ENCODE assay signal across 16 cellular contexts in genomic region chr3:14605070-14605469, GRCh38. TPM values are rescaled to one million over a fixed set of nuclear protein-coding genes. Genes with fewer than 3 reads are reported as not detected.
DNase-seq lines count a peak whose midpoint lies in the region; ATAC-seq and TF ChIP-seq lines count a peak whose summit lies in the region.
"Had no signal": no experiment of that assay in that cellular context is flagged by ENCODE, and none has a peak within 500 bp of the region (broad histone marks: within the 10 kb centered on the region; RNA-seq: fewer than 3 reads in every experiment).

No MANE protein-coding gene starts in this region.

- no peaks in the 10 kb centered on the region for H3K4me1 ChIP-seq in IMR-90 (ENCODE audit: control insufficient read depth, insufficient read depth, low read length)
- H3K4me1 ChIP-seq in hepatocyte (ENCODE audit: insufficient read depth): peaks cover 8% of the 10 kb centered on the region
- H3K4me1 ChIP-seq: colonic mucosa had no signal

- H2BK20ac ChIP-seq in IMR-90 (ENCODE audit: low read depth, low read length): no peak overlapping the region

- dilution Hi-C loops in IMR-90 (cut with HindIII; ENCODE audit: low sequenced_read_pairs, unreplicated experiment): no loop called here

- H3K9me2 ChIP-seq in hepatocyte (replicated peaks; ENCODE audit: insufficient read depth): no peaks in the 10 kb centered on the region

- H3K27me3 ChIP-seq in IMR-90 (ENCODE audit: control insufficient read depth, insufficient read depth, low read length): peaks cover 51% of the 10 kb centered on the region
- H3K27me3 ChIP-seq in hepatocyte: peaks cover 41% of the 10 kb centered on the region

- no peak overlapping the region for H3K23ac ChIP-seq in IMR-90 (ENCODE audit: low read depth, low read length)

- DNase-seq in ACHN: peak; percentile 9
- peak; percentile 51 for DNase-seq in IMR-90
- peak; percentile 46 for DNase-seq in hepatocyte (ENCODE audit: low spot score)
- no peak for DNase-seq in NCI-H82 (lab: John Stamatoyannopoulos, UW)
- no peak for DNase-seq in stimulated activated naive CD4-positive, alpha-beta T cell (lab: John Stamatoyannopoulos, UW)
- no peak for DNase-seq in SHP77 (lab: John Stamatoyannopoulos, UW)
- no peak for DNase-seq in iPS-NIHi11 (ENCODE audit: low spot score)
- DNase-seq: activated CD4-positive, alpha-beta T cell treated with anti-CD3 and anti-CD28 coated beads, Interleukin-2, amount 10 ng/mL, durations not matched to agents 24 days and 14 days; activated T-cell treated with anti-CD3 and anti-CD28 coated beads, Interleukin-2, amount 50 U/mL, for 4 hours; amniotic stem cell; colonic mucosa; NCI-H510A treated with DMSO at 0.1 percent for 48 hours; occipital lobe; stimulated activated naive CD4-positive, alpha-beta T cell treated with Interleukin-2 at 50 U/mL for 16 hours had no signal

- no peak overlapping the region for H2BK5ac ChIP-seq in IMR-90 (ENCODE audit: low read depth, low read length, poor library complexity, severe bottlenecking)

- H3K9me3 ChIP-seq in IMR-90 (ENCODE audit: control insufficient read depth, insufficient read depth, low read length) (peaks cover 4% of the 10 kb centered on the region; the same call in 1 of the 2 replicates), hepatocyte (ENCODE audit: low read depth) (no peaks in the 10 kb centered on the region)
- H3K9me3 ChIP-seq: colonic mucosa had no signal

- H4K91ac ChIP-seq in IMR-90 (ENCODE audit: insufficient read depth, low read depth, low read length): no peak overlapping the region

- no peak overlapping the region for H2AK5ac ChIP-seq in IMR-90 (ENCODE audit: low read depth, low read length)

- H2AFZ ChIP-seq in IMR-90 (replicated peaks; ENCODE audit: low read length, poor library complexity): no peak overlapping the region
- no peak overlapping the region for H2AFZ ChIP-seq in hepatocyte

- H3K36me3 ChIP-seq in IMR-90 (ENCODE audit: control insufficient read depth, insufficient read depth, low read length): no peaks in the 10 kb centered on the region
- H3K36me3 ChIP-seq in hepatocyte (replicated peaks; ENCODE audit: insufficient read depth, low read depth): no peaks in the 10 kb centered on the region
- H3K36me3 ChIP-seq: colonic mucosa had no signal

- no peaks in the 10 kb centered on the region for H4K20me1 ChIP-seq in IMR-90 (ENCODE audit: insufficient read depth, low read length)
- no peaks in the 10 kb centered on the region for H4K20me1 ChIP-seq in hepatocyte (ENCODE audit: insufficient read depth, poor library complexity, severe bottlenecking)

- no peak for TF ChIP-seq CTCF in IMR-90 (conservative IDR thresholded peaks at IDR 0.05; ENCODE audit: low read depth, low read length)
- TF ChIP-seq CTCF in hepatocyte (IDR thresholded peaks at IDR 0.05; ENCODE audit: poor library complexity): no peak

- TF ChIP-seq RAD21 in IMR-90 (IDR thresholded peaks at IDR 0.05; ENCODE audit: low read length): no peak

- no peak overlapping the region for H4K8ac ChIP-seq in IMR-90 (ENCODE audit: low read depth in 2 of 2, low read length in 2 of 2)

- H2BK120ac ChIP-seq in IMR-90 (ENCODE audit: low read depth, low read length): no peak overlapping the region

- in situ Hi-C loops in ACHN (cut with HindIII; ENCODE audit: low pct_ligation_motif_present, low pct_unique_long_range_greater_than_20kb, low sequenced_read_pairs) (no loop called here), IMR-90 (cut with MboI; ENCODE audit: low sequenced_read_pairs) (no loop called here)

- TF ChIP-seq POLR2A in IMR-90 (IDR thresholded peaks at IDR 0.05; ENCODE audit: low read depth, low read length): no peak

- H3K4me3 ChIP-seq in IMR-90 (ENCODE audit: insufficient read depth, low read depth, low read length) (no peak overlapping the region), hepatocyte (no peak overlapping the region)
- H3K4me3 ChIP-seq: colonic mucosa had no signal

- no TSS peak for BruUV-seq in IMR-90 (replicated peaks; lab: Mats Ljungman, UMichigan)

- H3K79me2 ChIP-seq in hepatocyte: no peaks in the 10 kb centered on the region

- no peak overlapping the region for H3K56ac ChIP-seq in IMR-90 (ENCODE audit: extremely low read depth, insufficient read depth, low read length)

- no CpG with 5 or more reads among the region's 5 CpGs for WGBS in IMR-90 (ENCODE audit: extremely low coverage in 2 of 2, insufficient read length in 1 of 2), 2 experiments
- WGBS in hepatocyte (ENCODE audit: low lambda C conversion rate, missing lambda C conversion rate): 78% methylated on average over 5 of the region's 5 CpGs

- H3K27ac ChIP-seq in IMR-90 (ENCODE audit: insufficient read depth, low read length) (no peak overlapping the region), hepatocyte (no peak overlapping the region)
- H3K27ac ChIP-seq: colonic mucosa had no signal

- no peak overlapping the region for H3K4ac ChIP-seq in IMR-90 (ENCODE audit: low read depth, low read length)

- H3K9ac ChIP-seq in IMR-90 (ENCODE audit: low read depth, low read length): no peak overlapping the region

- no peak overlapping the region for H3K14ac ChIP-seq in IMR-90 (replicated peaks; ENCODE audit: low read depth, low read length)

- no peak overlapping the region for H4K5ac ChIP-seq in IMR-90 (ENCODE audit: low read depth, low read length)

- H3K79me1 ChIP-seq in IMR-90 (ENCODE audit: low read depth in 1 of 2, low read length in 2 of 2): no peaks in the 10 kb centered on the region

- ATAC-seq in IMR-90 (ENCODE audit: low read depth): peak; percentile 43; the same call in 1 of the 2 replicates
- 0 out of 3 replicates have a peak, but pooled peaks have one; percentile 19 for ATAC-seq in SK-N-SH treated with all-trans-retinoic acid at 6 μM for 48 hours
- ATAC-seq: activated T-cell treated with anti-CD3 and anti-CD28 coated beads, Interleukin-2, amount 50 U/mL, for 4 hours; Panc1 had no signal

- no peak overlapping the region for H3K18ac ChIP-seq in IMR-90 (ENCODE audit: low read depth, low read length)

- H3K9me1 ChIP-seq in IMR-90 (ENCODE audit: insufficient read depth, low read length): no peaks in the 10 kb centered on the region

- H2AK9ac ChIP-seq in IMR-90 (replicated peaks; ENCODE audit: low read depth, low read length, poor library complexity): no peak overlapping the region

- intact Hi-C loops in IMR-90 (cut with micrococcal nuclease): no loop called here

- CTCF ChIA-PET in IMR-90 (lab: Yijun Ruan, JAX): no interaction called here

- no peak overlapping the region for H3K4me2 ChIP-seq in IMR-90 (ENCODE audit: low read depth, low read length)
- no peak overlapping the region for H3K4me2 ChIP-seq in hepatocyte

- no peak overlapping the region for H2BK15ac ChIP-seq in IMR-90 (ENCODE audit: low read depth, low read length)

- POLR2A ChIA-PET in IMR-90 (lab: Charles Lee; ENCODE audit: unreplicated experiment): no interaction called here

TF ChIP-seq in IMR-90, 13 proteins besides CTCF, POLR2A, EP300 and RAD21 (continues in another document):
- TF ChIP-seq FOS (IDR thresholded peaks at IDR 0.05; ENCODE audit: low read depth, low read length) (no peak), MXI1 (IDR thresholded peaks at IDR 0.05; ENCODE audit: borderline replicate concordance, low read depth, low read length) (no peak), RFX5 (IDR thresholded peaks at IDR 0.05; ENCODE audit: low read depth, low read length) (no peak), CEBPB (IDR thresholded peaks at IDR 0.05; ENCODE audit: low read depth, low read length) (no peak), USF2 (IDR thresholded peaks at IDR 0.05; ENCODE audit: low read depth, low read length) (no peak), RCOR1 (IDR thresholded peaks at IDR 0.05; ENCODE audit: insufficient replicate concordance, low read length) (no peak), MAZ (IDR thresholded peaks at IDR 0.05; ENCODE audit: borderline replicate concordance, low read depth, low read length) (no peak)

TF ChIP-seq in SK-N-SH treated with all-trans-retinoic acid at 6 μM for 48 hours, 23 proteins besides CTCF, POLR2A, EP300 and RAD21 (continues in another document):
- TF ChIP-seq POU6F1 (CRISPR knock-in tag; IDR thresholded peaks at IDR 0.05; ENCODE audit: borderline replicate concordance, low read depth): no peak
- no peak for TF ChIP-seq PPARA (CRISPR knock-in tag; IDR thresholded peaks at IDR 0.05; ENCODE audit: borderline replicate concordance)
- TF ChIP-seq ESRRG (CRISPR knock-in tag; IDR thresholded peaks at IDR 0.05): no peak
- TF ChIP-seq ZC3H10 (CRISPR knock-in tag; IDR thresholded peaks at IDR 0.05): no peak
- TF ChIP-seq OSR1 (CRISPR knock-in tag; IDR thresholded peaks at IDR 0.05): no peak
- no peak for TF ChIP-seq SNAI2 (CRISPR knock-in tag; IDR thresholded peaks at IDR 0.05)
- no peak for TF ChIP-seq ISL1 (CRISPR knock-in tag; IDR thresholded peaks at IDR 0.05)
- no peak for TF ChIP-seq ZFP30 (CRISPR knock-in tag; IDR thresholded peaks at IDR 0.05)
- no peak for TF ChIP-seq ARNTL (CRISPR knock-in tag; IDR thresholded peaks at IDR 0.05; ENCODE audit: borderline replicate concordance, low read depth)
- no peak for TF ChIP-seq ZNF8 (CRISPR knock-in tag; IDR thresholded peaks at IDR 0.05)
- TF ChIP-seq ZNF70 (CRISPR knock-in tag; IDR thresholded peaks at IDR 0.05): no peak
- TF ChIP-seq GLIS3 (CRISPR knock-in tag; IDR thresholded peaks at IDR 0.05): no peak

RNA-seq across cellular contexts. Expression of gene CCDC174, which starts 46.5 kb away (rescaled TPM):
- total RNA-seq in IMR-90 (2012; rRNA removed) (5.9 and 6.9 TPM in 2 replicates), hepatocyte (23.6 and 25.8 TPM in 2 replicates)
- polyA plus RNA-seq in IMR-90 (2012; rRNA removed) (6.1 and 9.6 TPM in 2 replicates), hepatocyte (18.6 and 21.9 TPM in 2 replicates)
- polyA plus RNA-seq in IMR-90 (2012; cell fraction: cytosol; rRNA removed): 2.5 and 4.4 TPM in 2 replicates
- 6.6 and 15.4 TPM in 2 replicates for polyA plus RNA-seq in IMR-90 (2012; cell fraction: nucleus; rRNA removed; ENCODE audit: low replicate concordance)

Comparison
In these comparisons a context has a peak if more than half of its experiments do, and no peak if none do; other contexts are left out.
1. DNase-seq: peak in ACHN (single experiment), IMR-90 (single experiment) and hepatocyte (single experiment); none in NCI-H82 (single experiment), stimulated activated naive CD4-positive, alpha-beta T cell (0 of 6), SHP77 (0 of 2) and iPS-NIHi11 (single experiment).